ENCODE assay signal across 20 cellular contexts in the genomic region with DNA sequence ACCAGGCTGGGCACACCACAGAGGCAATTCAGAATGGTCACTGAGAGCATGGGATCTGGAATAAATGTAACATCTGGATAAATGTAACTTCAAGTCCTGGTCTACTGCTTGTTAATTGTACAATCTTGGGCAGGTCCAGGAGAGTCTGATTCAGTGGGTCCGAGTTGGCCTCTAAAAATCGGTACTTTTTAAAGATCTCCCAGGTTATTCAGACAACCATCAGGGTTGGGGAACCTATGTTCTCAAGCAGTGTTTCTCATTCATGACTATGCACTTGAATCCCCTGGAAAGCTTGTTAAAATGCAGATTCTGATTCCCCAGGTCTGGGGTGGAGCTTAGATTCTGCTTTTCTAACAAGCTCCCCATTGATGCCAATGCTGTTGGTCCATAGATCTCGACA.
"Had no signal": no experiment of that assay in that cellular context is flagged by ENCODE, and none has a peak within 500 bp of the region (broad histone marks: within the 10 kb centered on the region; RNA-seq: fewer than 3 reads in every experiment).

No MANE protein-coding gene starts in this region.

- H3K4me3 Mint-ChIP-seq: activated CD8-positive, alpha-beta memory T cell treated with anti-CD3 and anti-CD28 coated beads, Interleukin-2, amount 10 ng/mL, durations not matched to agents 7 days and 5 days; dendritic cell treated with granulocyte-macrophage colony-stimulating factor and Interleukin-4, amounts not matched to agents 40 ng/mL and 50 ng/mL, for 4 days; endodermal cell; stimulated activated naive B cell treated with anti-CD40 and anti-IgM and Interleukin-4, amounts not matched to agents 10 μg/mL and 1 μg/mL and 100 μg/mL, for 72 hours; T-helper 2 cell treated with Interferon-gamma antibody and Interleukin-4, amounts not matched to agents 5 μg/mL and 100 μg/mL, for 36 hours had no signal

- DNase-seq: activated CD8-positive, alpha-beta memory T cell treated with anti-CD3 and anti-CD28 coated beads, Interleukin-2, amount 10 ng/mL, durations not matched to agents 7 days and 5 days; activated gamma-delta T cell treated with Interleukin-2 at 50 U/mL for 16 hours; activated T-cell treated with anti-CD3 and anti-CD28 coated beads, Interleukin-2, amount 50 U/mL, for 48 hours; adrenal gland; caudate nucleus; endodermal cell; esophagus squamous epithelium; foreskin fibroblast; glutamatergic neuron; left cardiac atrium; lower lobe of right lung; midbrain; right lobe of liver; stimulated activated CD4-positive, alpha-beta T cell treated with anti-CD3 and anti-CD28 coated beads, Interleukin-1b, Interleukin-23, amount 100 ng/mL, for 48 hours; stimulated activated naive B cell treated with anti-CD40 and anti-IgM and Interleukin-4, amounts not matched to agents 10 μg/mL and 1 μg/mL and 100 μg/mL, for 72 hours; substantia nigra; transverse colon had no signal

- H3K27me3 ChIP-seq: adrenal gland, esophagus squamous epithelium, right lobe of liver, transverse colon had no signal

- H3K27me3 Mint-ChIP-seq: activated CD8-positive, alpha-beta memory T cell treated with anti-CD3 and anti-CD28 coated beads, Interleukin-2, amount 10 ng/mL, durations not matched to agents 7 days and 5 days; dendritic cell treated with granulocyte-macrophage colony-stimulating factor and Interleukin-4, amounts not matched to agents 40 ng/mL and 50 ng/mL, for 4 days; stimulated activated naive B cell treated with anti-CD40 and anti-IgM and Interleukin-4, amounts not matched to agents 10 μg/mL and 1 μg/mL and 100 μg/mL, for 72 hours had no signal

- H3K9me3 Mint-ChIP-seq: dendritic cell treated with granulocyte-macrophage colony-stimulating factor and Interleukin-4, amounts not matched to agents 40 ng/mL and 50 ng/mL, for 4 days; endodermal cell; stimulated activated naive B cell treated with anti-CD40 and anti-IgM and Interleukin-4, amounts not matched to agents 10 μg/mL and 1 μg/mL and 100 μg/mL, for 72 hours; T-helper 2 cell treated with Interferon-gamma antibody and Interleukin-4, amounts not matched to agents 5 μg/mL and 100 μg/mL, for 36 hours had no signal

- H3K27ac ChIP-seq: adrenal gland, esophagus squamous epithelium, lower lobe of right lung, right lobe of liver, transverse colon had no signal

- H3K27ac Mint-ChIP-seq: activated CD8-positive, alpha-beta memory T cell treated with anti-CD3 and anti-CD28 coated beads, Interleukin-2, amount 10 ng/mL, durations not matched to agents 7 days and 5 days; dendritic cell treated with granulocyte-macrophage colony-stimulating factor and Interleukin-4, amounts not matched to agents 40 ng/mL and 50 ng/mL, for 4 days; endodermal cell; progenitor cell of endocrine pancreas; stimulated activated naive B cell treated with anti-CD40 and anti-IgM and Interleukin-4, amounts not matched to agents 10 μg/mL and 1 μg/mL and 100 μg/mL, for 72 hours; T-helper 2 cell treated with Interferon-gamma antibody and Interleukin-4, amounts not matched to agents 5 μg/mL and 100 μg/mL, for 36 hours had no signal

- H3K36me3 Mint-ChIP-seq: stimulated activated naive B cell treated with anti-CD40 and anti-IgM and Interleukin-4, amounts not matched to agents 10 μg/mL and 1 μg/mL and 100 μg/mL, for 72 hours had no signal

- H3K9me3 ChIP-seq: adrenal gland, esophagus squamous epithelium, lower lobe of right lung, right lobe of liver, transverse colon had no signal

- ATAC-seq: activated CD8-positive, alpha-beta memory T cell treated with anti-CD3 and anti-CD28 coated beads, Interleukin-2, amount 10 ng/mL, durations not matched to agents 7 days and 5 days; left cardiac atrium; lower lobe of right lung; right lobe of liver; stimulated activated naive B cell treated with anti-CD40 and anti-IgM and Interleukin-4, amounts not matched to agents 10 μg/mL and 1 μg/mL and 100 μg/mL, for 72 hours had no signal
